In genomic region chr6:143125455-143125854, GRCh38 we compare ENCODE assay signal across 2 cellular contexts.
TF ChIP-seq lines count a peak whose summit lies in the region.

No MANE protein-coding gene starts in this region.

TF ChIP-seq in HEK293, 187 proteins besides CTCF, POLR2A, EP300 and RAD21 (continued from another document):
- TF ChIP-seq ZIC2 (tag by site-specific recombination; IDR thresholded peaks at IDR 0.05) (peak; percentile 89), FEZF1 (tag by site-specific recombination; IDR thresholded peaks at IDR 0.05) (peak; percentile 20; the same call in 1 of the 2 replicates), ZNF280D (tag by site-specific recombination; IDR thresholded peaks at IDR 0.05) (no peak), PRDM6 (tag by site-specific recombination; IDR thresholded peaks at IDR 0.05) (peak; percentile 81), ZNF664 (tag by site-specific recombination; IDR thresholded peaks at IDR 0.05) (no peak), GLIS1 (tag by site-specific recombination; IDR thresholded peaks at IDR 0.05) (peak; percentile 91), GLI2 (tag by site-specific recombination; IDR thresholded peaks at IDR 0.05; ENCODE audit: borderline replicate concordance, low read depth) (0 out of 2 replicates have a peak, but pooled peaks have one; percentile 0), ZBTB6 (tag by site-specific recombination; IDR thresholded peaks at IDR 0.05) (no peak), ZNF747 (tag by site-specific recombination; IDR thresholded peaks at IDR 0.05) (no peak), ZNF211 (tag by site-specific recombination; IDR thresholded peaks at IDR 0.05; ENCODE audit: low read depth) (no peak), ZNF416 (tag by site-specific recombination; IDR thresholded peaks at IDR 0.05) (no peak), ZNF701 (tag by site-specific recombination; IDR thresholded peaks at IDR 0.05) (0 out of 2 replicates have a peak, but pooled peaks have one; percentile 59), KLF10 (tag by site-specific recombination; IDR thresholded peaks at IDR 0.05) (0 out of 2 replicates have a peak, but pooled peaks have one; percentile 33), ZNF785 (tag by site-specific recombination; IDR thresholded peaks at IDR 0.05) (no peak), ZEB2 (tag by site-specific recombination; IDR thresholded peaks at IDR 0.05) (peak; percentile 49; the same call in 1 of the 2 replicates), TRIM28 (IDR thresholded peaks at IDR 0.05; ENCODE audit: borderline replicate concordance, low read length) (peak; percentile 76), TCF7L2 (IDR thresholded peaks at IDR 0.05; ENCODE audit: borderline replicate concordance, low read depth, low read length) (0 out of 2 replicates have a peak, but pooled peaks have one; percentile 59), ZNF341 (tag by site-specific recombination; IDR thresholded peaks at IDR 0.05; ENCODE audit: low read depth) (0 out of 2 replicates have a peak, but pooled peaks have one; percentile 14), HOXC10 (CRISPR knock-in tag; IDR thresholded peaks at IDR 0.05) (no peak)
TF ChIP-seq in HEK293: peak in this region for 14.

TF ChIP-seq in GM12878, 131 proteins besides CTCF, POLR2A, EP300 and RAD21 (continued from another document):
- TF ChIP-seq IRF3 (IDR thresholded peaks at IDR 0.05) (no peak), CHD2 (IDR thresholded peaks at IDR 0.05; ENCODE audit: borderline replicate concordance, low read depth, low read length) (no peak), ZZZ3 (IDR thresholded peaks at IDR 0.05; ENCODE audit: control insufficient read depth, insufficient read length, low read depth) (no peak), CHD4 (IDR thresholded peaks at IDR 0.05) (no peak), SMAD1 (IDR thresholded peaks at IDR 0.05; ENCODE audit: low read depth, partially characterized antibody) (no peak), IRF5 (IDR thresholded peaks at IDR 0.05; ENCODE audit: borderline replicate concordance) (no peak), TCF3 (IDR thresholded peaks at IDR 0.05; ENCODE audit: borderline replicate concordance, insufficient read depth, low read depth, low read length) (no peak)
